Comparison of ENCODE assay signal across 13 cellular contexts in genomic region chr7:106347229-106347833, GRCh38.
DNase-seq lines count a peak whose midpoint lies in the region; ATAC-seq, FAIRE-seq and TF ChIP-seq lines count a peak whose summit lies in the region.
"Had no signal": no experiment of that assay in that cellular context is flagged by ENCODE, and none has a peak within 500 bp of the region (broad histone marks: within the 10 kb centered on the region; RNA-seq: fewer than 3 reads in every experiment).

No MANE protein-coding gene starts in this region.

- H3K27ac ChIP-seq in PC-3 (ENCODE audit: low read length), result peak overlapping the region; percentile 7; the same call in 1 of the 2 replicates
- H3K27ac ChIP-seq: parathyroid adenoma, transverse colon had no signal

- ATAC-seq in PC-3 (no peak), HG02852 (IDR thresholded peaks at IDR 0.05; ENCODE audit: unreplicated experiment) (no peak)
- ATAC-seq: GM23338 had no signal

- peaks cover 4% of the 10 kb centered on the region; the same call in 1 of the 2 replicates for H3K9me3 ChIP-seq in PC-3 (ENCODE audit: low read length)

- no peak overlapping the region for H2AFZ ChIP-seq in PC-3 (ENCODE audit: low read length)
- H2AFZ ChIP-seq: GM23338, parathyroid adenoma had no signal

- no TSS peak for BruUV-seq in PC-3 (replicated peaks; lab: Mats Ljungman, UMichigan)

- H3K4me1 Mint-ChIP-seq in dendritic cell treated with granulocyte-macrophage colony-stimulating factor and Interleukin-4, amounts not matched to agents 40 ng/mL and 50 ng/mL, for 4 days (ENCODE audit: low read depth), result peaks cover 45% of the 10 kb centered on the region
- H3K4me1 Mint-ChIP-seq: GM23338 had no signal

- H3K27me3 ChIP-seq in PC-3 (ENCODE audit: low read length), result no peaks in the 10 kb centered on the region
- H3K27me3 ChIP-seq: transverse colon had no signal

- CTCF ChIA-PET in PC-3 (lab: Charles Lee), result no interaction called here

- H3K36me3 Mint-ChIP-seq in dendritic cell treated with granulocyte-macrophage colony-stimulating factor and Interleukin-4, amounts not matched to agents 40 ng/mL and 50 ng/mL, for 4 days (ENCODE audit: low read depth), result peaks cover 16% of the 10 kb centered on the region

- no peaks in the 10 kb centered on the region for H3F3A ChIP-seq in PC-3 (ENCODE audit: low read length, unreplicated experiment)

- H3K27ac Mint-ChIP-seq in dendritic cell treated with granulocyte-macrophage colony-stimulating factor and Interleukin-4, amounts not matched to agents 40 ng/mL and 50 ng/mL, for 4 days, result peak overlapping the region; percentile 91
- H3K27ac Mint-ChIP-seq: GM23338 had no signal

- H3K36me3 ChIP-seq in PC-3 (ENCODE audit: low read depth, low read length), result no peaks in the 10 kb centered on the region
- H3K36me3 ChIP-seq: transverse colon had no signal

- no peaks in the 10 kb centered on the region for H4K20me1 ChIP-seq in PC-3 (ENCODE audit: low read length)

- TF ChIP-seq CTCF in PC-3 (conservative IDR thresholded peaks at IDR 0.05; ENCODE audit: low read depth, low read length) (no peak), GM20000 (IDR thresholded peaks at IDR 0.05; ENCODE audit: extremely low read depth, missing control alignments) (no peak)

- no peaks in the 10 kb centered on the region for H3K27me3 Mint-ChIP-seq in dendritic cell treated with granulocyte-macrophage colony-stimulating factor and Interleukin-4, amounts not matched to agents 40 ng/mL and 50 ng/mL, for 4 days

- no peak overlapping the region for H3K9ac ChIP-seq in PC-3 (ENCODE audit: low read length)
- H3K9ac ChIP-seq: parathyroid adenoma had no signal

- DNase-seq in CD1c-positive myeloid dendritic cell (ENCODE audit: extremely low spot score) (peak; percentile 64), GM19239 (ENCODE audit: insufficient read length, low spot score) (no peak), PC-3 (no peak), cerebellar nuclear complex (lab: John Stamatoyannopoulos, UW) (no peak), GM20000 (ENCODE audit: low spot score) (no peak), mesenteric fat pad (ENCODE audit: low spot score) (no peak)
- DNase-seq: kidney glomerular epithelial cell, NCI-H1436 treated with DMSO at 0.1 percent for 48 hours, transverse colon had no signal

- H3K4me1 ChIP-seq in PC-3 (ENCODE audit: insufficient read depth, low read length), result peaks cover 28% of the 10 kb centered on the region
- H3K4me1 ChIP-seq: parathyroid adenoma, transverse colon had no signal

- H3K4me3 Mint-ChIP-seq in dendritic cell treated with granulocyte-macrophage colony-stimulating factor and Interleukin-4, amounts not matched to agents 40 ng/mL and 50 ng/mL, for 4 days, result no peak overlapping the region
- H3K4me3 Mint-ChIP-seq: GM23338 had no signal

- H3K9me3 Mint-ChIP-seq in dendritic cell treated with granulocyte-macrophage colony-stimulating factor and Interleukin-4, amounts not matched to agents 40 ng/mL and 50 ng/mL, for 4 days, result peaks cover 55% of the 10 kb centered on the region

- POLR2A ChIA-PET in PC-3 (lab: Charles Lee; ENCODE audit: unreplicated experiment), result interaction anchor here (1.1 kb wide), 1 partner anchor 62 kb away, joined by 5 read pairs; the partner anchor contains the start of gene NAMPT

- intact Hi-C loops in PC-3 (cut with micrococcal nuclease), result loop anchor here (5.0 kb wide), 3 partner anchors 115 to 370 kb away; no protein-coding TSS in a partner anchor
- intact Hi-C loops in dendritic cell treated with granulocyte-macrophage colony-stimulating factor and Interleukin-4, amounts not matched to agents 40 ng/mL and 50 ng/mL, for 4 days (cut with micrococcal nuclease), result loop anchor here (2.0 kb wide), 2 partner anchors 17 to 77 kb away; no protein-coding TSS in a partner anchor

- H3K9me2 ChIP-seq in PC-3 (replicated peaks; ENCODE audit: low read length), result no peaks in the 10 kb centered on the region

- no peak overlapping the region for H3K4me3 ChIP-seq in PC-3 (ENCODE audit: low read length)
- H3K4me3 ChIP-seq: GM23338, transverse colon had no signal

- H3K79me2 ChIP-seq in PC-3 (ENCODE audit: low read length), result no peaks in the 10 kb centered on the region
- H3K79me2 ChIP-seq: parathyroid adenoma had no signal

- FAIRE-seq in GM19239 (lab: Jason Lieb, UNC), result peak; percentile 93

- H3K4me2 ChIP-seq in PC-3 (ENCODE audit: low read length), result peak overlapping the region; percentile 18
- H3K4me2 ChIP-seq: GM23338 had no signal
